Comparison of ENCODE assay signal across 22 cellular contexts in the genomic region with DNA sequence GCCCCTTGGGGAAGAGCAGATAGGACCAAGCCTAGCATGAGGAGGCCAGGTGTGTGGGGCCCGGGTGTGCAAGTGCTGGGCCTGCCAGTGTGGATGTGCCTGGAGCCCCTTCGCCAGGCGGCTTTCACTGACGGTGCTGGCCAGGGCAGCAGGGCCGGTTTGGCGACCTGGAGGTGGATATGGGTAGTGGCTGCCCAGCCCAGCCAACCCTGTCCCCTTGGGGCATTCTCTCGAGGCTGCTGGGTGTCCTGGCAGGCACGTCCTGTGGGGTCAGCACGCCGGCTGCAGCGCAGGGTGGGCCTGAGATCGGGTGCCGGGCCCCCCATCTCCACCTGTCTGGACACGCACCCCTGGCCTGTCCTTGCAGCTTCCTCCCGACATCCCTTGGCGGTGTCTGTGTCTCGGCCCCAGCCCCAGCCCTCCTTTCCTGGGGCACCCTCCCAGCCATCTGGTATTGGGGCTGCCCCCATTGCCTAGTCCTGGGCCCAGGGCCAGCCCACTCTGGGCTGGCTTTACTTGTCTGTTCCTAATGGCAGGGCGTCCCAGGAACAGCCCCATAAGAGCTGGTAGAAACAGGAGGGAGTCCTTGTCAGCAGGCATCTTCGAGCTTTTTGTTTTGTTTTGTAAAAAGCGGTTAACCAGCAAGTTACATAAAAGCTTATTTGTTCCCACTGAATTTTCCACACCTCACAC. TPM values are rescaled to one million over a fixed set of nuclear protein-coding genes. Genes with fewer than 3 reads are reported as not detected.
DNase-seq lines count a peak whose midpoint lies in the region; ATAC-seq and TF ChIP-seq lines count a peak whose summit lies in the region.
"Had no signal": no experiment of that assay in that cellular context is flagged by ENCODE, and none has a peak within 500 bp of the region (broad histone marks: within the 10 kb centered on the region; RNA-seq: fewer than 3 reads in every experiment).

No MANE protein-coding gene starts in this region.

- H3K4me2 ChIP-seq in PC-9, result peak overlapping the region; percentile 55

- peak overlapping the region; percentile 60 to 100 (median 96) for H3K27ac ChIP-seq in heart left ventricle
- H3K27ac ChIP-seq in PC-9, result no peak overlapping the region
- peak overlapping the region; percentile 49 to 72 (median 63) for H3K27ac ChIP-seq in esophagus squamous epithelium
- peak overlapping the region in 3 of 4 donors; percentile 26 to 86 (median 51) for H3K27ac ChIP-seq in tibial nerve
- H3K27ac ChIP-seq: GM23248 had no signal

- no peaks in the 10 kb centered on the region for H3K9me2 ChIP-seq in PC-9 (ENCODE audit: insufficient read depth)

- H3F3A ChIP-seq in PC-9 (ENCODE audit: insufficient read depth, low read depth), result peaks cover 24% of the 10 kb centered on the region; the same call in 1 of the 2 replicates

- TF ChIP-seq CTCF in heart left ventricle (IDR thresholded peaks at IDR 0.05), result no peak
- TF ChIP-seq CTCF in PC-9 (conservative IDR thresholded peaks at IDR 0.05), result no peak
- TF ChIP-seq CTCF in esophagus squamous epithelium (IDR thresholded peaks at IDR 0.05), result no peak
- no peak for TF ChIP-seq CTCF in tibial nerve (IDR thresholded peaks at IDR 0.05)

- ATAC-seq in heart left ventricle (no peak), Right ventricle myocardium superior (ENCODE audit: poor library complexity) (no peak), HG03565 (IDR thresholded peaks at IDR 0.05; ENCODE audit: unreplicated experiment) (no peak), HG03469 (IDR thresholded peaks at IDR 0.05; ENCODE audit: unreplicated experiment) (no peak)
- ATAC-seq: activated naive CD8-positive, alpha-beta T cell treated with anti-CD3 and anti-CD28 coated beads, Interleukin-2, amount 50 U/mL, for 24 hours; body of pancreas had no signal

- H3K27me3 ChIP-seq in heart left ventricle (no peaks in the 10 kb centered on the region), PC-9 (ENCODE audit: insufficient read depth, low read depth) (no peaks in the 10 kb centered on the region), esophagus squamous epithelium (no peaks in the 10 kb centered on the region), tibial nerve (no peaks in the 10 kb centered on the region)
- H3K27me3 ChIP-seq: body of pancreas, MG63 had no signal

- WGBS in heart left ventricle, 4 donors, result 65 to 77% (median 70%) methylated on average over 10 to 20 of the region's 20 CpGs
- WGBS in esophagus squamous epithelium, 2 donors, result 55 to 57% methylated on average over 4 to 5 of the region's 20 CpGs
- 78 to 84% methylated on average over 9 to 20 of the region's 20 CpGs for WGBS in tibial nerve, 2 donors

- H3K4me3 ChIP-seq in heart left ventricle (no peak overlapping the region), PC-9 (no peak overlapping the region), esophagus squamous epithelium (no peak overlapping the region), tibial nerve (no peak overlapping the region)
- H3K4me3 ChIP-seq: body of pancreas, GM23248, MG63 had no signal

- H3K79me2 ChIP-seq in PC-9 (ENCODE audit: low read depth), result no peaks in the 10 kb centered on the region

- no peak for TF ChIP-seq EP300 in tibial nerve (IDR thresholded peaks at IDR 0.05)

- intact Hi-C loops in heart left ventricle (cut with DNase I), result no loop called here
- intact Hi-C loops in Right ventricle myocardium superior (cut with DNase I), result no loop called here
- intact Hi-C loops in PC-9 (cut with micrococcal nuclease; ENCODE audit: unreplicated experiment), result loop anchor here (2.0 to 5.0 kb wide), 2 partner anchors 13 to 50 kb away; partner anchors contain the start of gene MTA1
- intact Hi-C loops in esophagus squamous epithelium (cut with DNase I), result no loop called here

- no peaks in the 10 kb centered on the region for H3K9me3 ChIP-seq in heart left ventricle
- no peaks in the 10 kb centered on the region for H3K9me3 ChIP-seq in PC-9 (ENCODE audit: insufficient read depth, low read depth)
- H3K9me3 ChIP-seq in esophagus squamous epithelium, result no peaks in the 10 kb centered on the region
- H3K9me3 ChIP-seq in tibial nerve, result no peaks in the 10 kb centered on the region
- H3K9me3 ChIP-seq: body of pancreas, MG63 had no signal

- H3K36me3 ChIP-seq in heart left ventricle (peaks cover 0 to 52% (median 29%) of the 10 kb centered on the region in 9 donors), PC-9 (ENCODE audit: low read depth) (peaks cover 5% of the 10 kb centered on the region; the same call in 1 of the 2 replicates), esophagus squamous epithelium (peaks cover 25 to 81% (median 28%) of the 10 kb centered on the region in 3 donors), tibial nerve (peaks cover 0 to 91% (median 4%) of the 10 kb centered on the region in 3 donors)

- H3K4me1 ChIP-seq in heart left ventricle, result peaks cover 0 to 85% (median 65%) of the 10 kb centered on the region in 12 donors
- H3K4me1 ChIP-seq in PC-9 (replicated peaks; ENCODE audit: insufficient read depth), result peaks cover 44% of the 10 kb centered on the region
- H3K4me1 ChIP-seq in esophagus squamous epithelium, result peaks cover 29 to 76% (median 56%) of the 10 kb centered on the region in 3 donors
- peaks cover 0 to 44% (median 9%) of the 10 kb centered on the region in 4 donors for H3K4me1 ChIP-seq in tibial nerve

- BruUV-seq in PC-9 (replicated peaks; lab: Mats Ljungman, UMichigan), result no TSS peak

- DNase-seq in heart left ventricle, result peak in 1 of 5 donors; percentile 37
- no peak for DNase-seq in Right ventricle myocardium superior
- peak; percentile 74 to 85 for DNase-seq in PC-9
- DNase-seq in esophagus squamous epithelium (lab: John Stamatoyannopoulos, UW), result no peak
- DNase-seq in tibial nerve (ENCODE audit: low spot score in 2 of 2), result no peak
- DNase-seq in Kasumi-1 (lab: John Stamatoyannopoulos, UW), result no peak
- DNase-seq: activated CD4-positive, alpha-beta memory T cell treated with anti-CD3 and anti-CD28 coated beads for 36 hours; activated CD4-positive, CD25-positive, alpha-beta regulatory T cell; activated effector memory CD4-positive, alpha-beta T cell treated with Interleukin-2 at 50 U/mL for 16 hours; activated naive CD8-positive, alpha-beta T cell treated with anti-CD3 and anti-CD28 coated beads, Interleukin-2, amount 50 U/mL, for 24 hours; body of pancreas; EL; GM23248; MG63; NCI-H1436; NCI-H2171; NCI-H526; RPMI8226; stimulated activated CD4-positive, alpha-beta T cell treated with anti-CD3 and anti-CD28 coated beads, Interleukin-1b, Interleukin-23, amount 100 ng/mL, for 48 hours; T1000 had no signal

- peaks cover 8% of the 10 kb centered on the region; the same call in 1 of the 2 replicates for H4K20me1 ChIP-seq in PC-9 (ENCODE audit: insufficient read depth)

- CTCF ChIA-PET in PC-9 (lab: Charles Lee), result no interaction called here

- H2AFZ ChIP-seq in PC-9, result no peak overlapping the region
- H2AFZ ChIP-seq: GM23248 had no signal

- POLR2A ChIA-PET in PC-9 (lab: Charles Lee; ENCODE audit: unreplicated experiment), result no interaction called here

- TF ChIP-seq POLR2A in heart left ventricle (IDR thresholded peaks at IDR 0.05), result no peak
- TF ChIP-seq POLR2A in esophagus squamous epithelium (IDR thresholded peaks at IDR 0.05), result no peak
- TF ChIP-seq POLR2A in tibial nerve (IDR thresholded peaks at IDR 0.05), result no peak

RNA-seq across cellular contexts. Expression of gene CRIP2, which starts 7.2 kb away (rescaled TPM):
- total RNA-seq in heart left ventricle (1,000 to 10,000 TPM in 2 of 9 donors, 100 to 1,000 TPM in 7; 695 to 1,715 (median 851) TPM), Right ventricle myocardium superior (1,011 TPM), PC-9 (2021) (42.5 and 50.2 TPM in 2 replicates), esophagus squamous epithelium (100 to 1,000 TPM in 2 of 4 donors, 10 to 100 TPM in 2; 44.2 to 118 (median 80.7) TPM), tibial nerve (100 to 1,000 TPM; 161 to 268 (median 208) TPM)
- polyA plus RNA-seq in heart left ventricle, result 1,000 to 10,000 TPM in 1 of 2 donors, 100 to 1,000 TPM in 1; 829 to 1,402 TPM

RNA-seq across cellular contexts. Expression of gene CRIP1, which starts 19.3 kb away (rescaled TPM):
- total RNA-seq in heart left ventricle, result 100 to 1,000 TPM in 1 of 9 donors, 10 to 100 TPM in 8; 12.1 to 195 (median 56.9) TPM
- 100 to 1,000 TPM in 1 of 2 donors, 10 to 100 TPM in 1; 81.1 to 109 TPM for polyA plus RNA-seq in heart left ventricle
- 71.8 TPM for total RNA-seq in Right ventricle myocardium superior
- 296 and 374 TPM in 2 replicates for total RNA-seq in PC-9 (2021)
- total RNA-seq in esophagus squamous epithelium, result 10 to 100 TPM in 3 of 4 donors, 1 to 10 TPM in 1; 8.2 to 35.6 (median 24.7) TPM
- total RNA-seq in tibial nerve, result 10 to 100 TPM; 26.4 to 77.8 (median 33.5) TPM

RNA-seq across cellular contexts. Expression of gene TEDC1, which starts 23.7 kb away (rescaled TPM):
- total RNA-seq in heart left ventricle, result 10 to 100 TPM in 1 of 9 donors, 1 to 10 TPM in 7, under 1 TPM in 1; 0.94 to 12.4 (median 3.2) TPM
- 1 to 10 TPM; 4.8 to 6.7 TPM for polyA plus RNA-seq in heart left ventricle
- total RNA-seq in Right ventricle myocardium superior, result 6.2 TPM
- total RNA-seq in PC-9 (2021), result 21.2 and 31.9 TPM in 2 replicates
- total RNA-seq in esophagus squamous epithelium, result 10 to 100 TPM in 1 of 4 donors, 1 to 10 TPM in 3; 7.1 to 12.8 (median 7.6) TPM
- total RNA-seq in tibial nerve, result 10 to 100 TPM in 3 of 4 donors, 1 to 10 TPM in 1; 5.5 to 20.4 (median 14.2) TPM

RNA-seq across cellular contexts. Expression of gene MTA1, which starts 47.8 kb away (rescaled TPM):
- total RNA-seq in heart left ventricle (100 to 1,000 TPM in 7 of 9 donors, 10 to 100 TPM in 2; 71.8 to 169 (median 109) TPM), Right ventricle myocardium superior (191 TPM), PC-9 (2021) (124 and 147 TPM in 2 replicates), esophagus squamous epithelium (10 to 100 TPM; 19.9 to 64.7 (median 39.6) TPM), tibial nerve (100 to 1,000 TPM in 1 of 4 donors, 10 to 100 TPM in 3; 67.5 to 213 (median 95.3) TPM)
- polyA plus RNA-seq in heart left ventricle, result 100 to 1,000 TPM; 103 to 191 TPM

RNA-seq across cellular contexts. Expression of gene TMEM121, which starts 59.0 kb away (rescaled TPM):
- total RNA-seq in heart left ventricle (1 to 10 TPM; 1.0 to 4.4 (median 2.0) TPM), Right ventricle myocardium superior (3.1 TPM), PC-9 (2021) (1.0 and 1.1 TPM in 2 replicates), esophagus squamous epithelium (1 to 10 TPM in 3 of 4 donors, under 1 TPM in 1; 0.61 to 2.1 (median 1.6) TPM), tibial nerve (10 to 100 TPM; 15.1 to 28.2 (median 20.1) TPM)
- 1 to 10 TPM; 1.1 to 1.5 TPM for polyA plus RNA-seq in heart left ventricle

Comparison
In these comparisons a context has a peak if more than half of its experiments do, and no peak if none do; other contexts are left out.
1. DNase-seq: peak in PC-9 (2 of 2); none in Right ventricle myocardium superior (single experiment), esophagus squamous epithelium (single experiment), tibial nerve (0 of 2) and Kasumi-1 (0 of 2).